In genomic region chr16:15953477-15953876, GRCh38 we compare ENCODE assay signal across 1 cellular context.
TF ChIP-seq lines count a peak whose summit lies in the region.

No MANE protein-coding gene starts in this region.

TF ChIP-seq in A549, 52 proteins besides CTCF, POLR2A, EP300 and RAD21 (continued from another document):
- TF ChIP-seq PBX3 (IDR thresholded peaks at IDR 0.05) (no peak), HEYL (CRISPR knock-in tag; IDR thresholded peaks at IDR 0.05) (no peak), NR3C1 (IDR thresholded peaks at IDR 0.05) (no peak), CHD4 (IDR thresholded peaks at IDR 0.05; ENCODE audit: borderline replicate concordance) (no peak), FOSB (CRISPR knock-in tag; IDR thresholded peaks at IDR 0.05) (no peak), NFE2L2 (conservative IDR thresholded peaks at IDR 0.05; ENCODE audit: low read length) (no peak), FOSL2 (IDR thresholded peaks at IDR 0.05) (no peak), FOSL2 (CRISPR knock-in tag; IDR thresholded peaks at IDR 0.05) (no peak), HOXB5 (CRISPR knock-in tag; IDR thresholded peaks at IDR 0.05) (no peak), E2F6 (IDR thresholded peaks at IDR 0.05; ENCODE audit: borderline replicate concordance, low read depth) (no peak), HES2 (IDR thresholded peaks at IDR 0.05) (no peak)
